In the genomic region with DNA sequence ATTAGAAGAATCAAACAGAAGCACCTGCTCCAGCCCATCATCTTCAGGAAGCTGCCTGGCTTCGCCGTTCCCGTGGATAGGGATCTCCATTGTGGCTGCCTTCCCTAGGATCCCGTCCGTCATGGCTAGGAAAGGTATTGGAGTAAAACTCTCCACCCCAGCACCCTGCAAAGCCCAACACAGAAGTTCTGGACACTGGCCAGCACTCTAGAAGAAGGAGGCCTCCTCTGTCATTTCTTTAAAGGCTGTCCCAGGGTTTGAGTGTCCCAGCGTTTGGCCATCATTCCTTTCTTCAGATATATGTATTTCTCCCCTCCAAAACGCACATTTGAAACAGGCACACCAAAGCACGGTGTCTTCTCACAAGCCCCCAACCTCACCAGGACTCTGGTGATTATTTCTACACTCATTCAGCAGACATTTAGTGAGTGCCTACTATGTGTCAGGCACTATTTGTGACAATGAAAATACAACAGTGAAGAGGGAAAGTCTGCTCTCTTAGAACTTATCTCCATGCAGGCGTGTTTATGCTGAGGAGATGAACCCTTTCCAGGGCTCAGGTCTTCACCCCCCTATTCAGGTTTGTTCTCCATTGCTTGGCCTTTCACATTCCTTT, we compare ENCODE assay signal across 8 cellular contexts. TPM values are rescaled to one million over a fixed set of nuclear protein-coding genes. Genes with fewer than 3 reads are reported as not detected.
A peak's percentile ranks its signal among the peaks of the same experiment; 100 is the strongest.
DNase-seq lines count a peak whose midpoint lies in the region; ATAC-seq, FAIRE-seq and TF ChIP-seq lines count a peak whose summit lies in the region.

No MANE protein-coding gene starts in this region.

- TF ChIP-seq EP300 in esophagus muscularis mucosa (IDR thresholded peaks at IDR 0.05) = no peak

- intact Hi-C loops in Calu3 (cut with micrococcal nuclease; ENCODE audit: unreplicated experiment) = loop anchor here (10.0 kb wide), 1 partner anchor 134 kb away; the partner anchor contains the start of genes TAF10 and TPP1
- intact Hi-C loops in esophagus muscularis mucosa (cut with DNase I) = no loop called here
- intact Hi-C loops in pancreas (cut with DNase I) = no loop called here

- peak overlapping the region; percentile 97 for H3K4me3 Mint-ChIP-seq in Calu3 (ENCODE audit: low read depth, unreplicated experiment)

- peaks cover 73% of the 10 kb centered on the region for H3K36me3 Mint-ChIP-seq in Calu3 (ENCODE audit: insufficient read depth, unreplicated experiment)

- H3K4me1 Mint-ChIP-seq in Calu3 (ENCODE audit: low read depth, unreplicated experiment) = peaks cover 34% of the 10 kb centered on the region

- TF ChIP-seq CTCF in Calu3 (IDR thresholded peaks at IDR 0.05; ENCODE audit: unreplicated experiment) (no peak), Peyer's patch (IDR thresholded peaks at IDR 0.05) (no peak), esophagus muscularis mucosa (IDR thresholded peaks at IDR 0.05) (no peak), pancreas (IDR thresholded peaks at IDR 0.05) (no peak)

- H3K4me3 ChIP-seq in Peyer's patch (peak overlapping the region; percentile 48 to 97 (median 69)), esophagus muscularis mucosa (peak overlapping the region; percentile 62 to 82 (median 77)), pancreas (peak overlapping the region; percentile 64 to 81 (median 77))

- H3K9me3 Mint-ChIP-seq in Calu3 (ENCODE audit: low read depth, unreplicated experiment) = no peaks in the 10 kb centered on the region

- H3K36me3 ChIP-seq in Peyer's patch (peaks cover 0 to 66% (median 0%) of the 10 kb centered on the region in 3 donors), esophagus muscularis mucosa (peaks cover 18 to 67% (median 58%) of the 10 kb centered on the region in 4 donors), pancreas (peaks cover 0 to 22% (median 14%) of the 10 kb centered on the region in 3 donors)

- H3K4me1 ChIP-seq in Peyer's patch (peaks cover 10 to 47% (median 13%) of the 10 kb centered on the region in 4 donors), esophagus muscularis mucosa (peaks cover 20 to 46% (median 34%) of the 10 kb centered on the region in 4 donors), pancreas (peaks cover 16 to 27% (median 24%) of the 10 kb centered on the region in 3 donors)

- CTCF ChIA-PET in Calu3 (lab: Charles Lee) = no interaction called here

- peak overlapping the region; percentile 92 for H3K27ac Mint-ChIP-seq in Calu3 (ENCODE audit: unreplicated experiment)

- no peaks in the 10 kb centered on the region for H3K27me3 Mint-ChIP-seq in Calu3 (ENCODE audit: unreplicated experiment)

- H3K9me3 ChIP-seq in Peyer's patch (no peaks in the 10 kb centered on the region), esophagus muscularis mucosa (no peaks in the 10 kb centered on the region), pancreas (no peaks in the 10 kb centered on the region)

- DNase-seq in Calu3 = no peak
- no peak for DNase-seq in Peyer's patch
- DNase-seq in esophagus muscularis mucosa (ENCODE audit: extremely low spot score) = no peak
- no peak for DNase-seq in pancreas
- no peak for DNase-seq in stimulated activated CD4-positive, alpha-beta T cell treated with anti-CD3 and anti-CD28 coated beads, Interleukin-15, amount 100 ng/mL, for 24 hours
- no peak for DNase-seq in NCI-H2227 treated with DMSO at 0.1 percent for 48 hours (lab: John Stamatoyannopoulos, UW)
- no peak for DNase-seq in stimulated activated naive CD4-positive, alpha-beta T cell treated with Interleukin-2 at 50 U/mL for 16 hours (lab: John Stamatoyannopoulos, UW)
- DNase-seq in anterior cingulate cortex (lab: John Stamatoyannopoulos, UW) = no peak

- H3K27me3 ChIP-seq in Peyer's patch (no peaks in the 10 kb centered on the region), esophagus muscularis mucosa (no peaks in the 10 kb centered on the region), pancreas (no peaks in the 10 kb centered on the region)

- WGBS in esophagus muscularis mucosa = 51% methylated on average over 9 of the region's 9 CpGs
- 21 to 26% methylated on average over 9 of the region's 9 CpGs for WGBS in pancreas, 2 donors

- no peak for FAIRE-seq in pancreas (lab: Jason Lieb, UNC)

- H3K27ac ChIP-seq in Peyer's patch = peak overlapping the region; percentile 76 to 99 (median 90)
- H3K27ac ChIP-seq in esophagus muscularis mucosa (replicated peaks in 1 of 4) = peak overlapping the region; percentile 91 to 92 (median 91)
- peak overlapping the region; percentile 87 to 94 (median 91) for H3K27ac ChIP-seq in pancreas

- TF ChIP-seq POLR2A in Peyer's patch (IDR thresholded peaks at IDR 0.05) = no peak
- no peak for TF ChIP-seq POLR2A in esophagus muscularis mucosa (IDR thresholded peaks at IDR 0.05; ENCODE audit: low read depth)

- ATAC-seq in pancreas = no peak

- TSS peak; percentile 47 for BruUV-seq in Calu3 (replicated peaks; lab: Mats Ljungman, UMichigan)

RNA-seq across cellular contexts. Expression of gene ARFIP2, which starts 0.7 kb away (rescaled TPM):
- total RNA-seq in Calu3 (2022) (72.2 and 74.9 TPM in 2 replicates), Peyer's patch (100 to 1,000 TPM; 104 to 140 (median 133) TPM), esophagus muscularis mucosa (10 to 100 TPM; 43.9 to 51.2 (median 48.6) TPM), pancreas (10 to 100 TPM; 30.5 to 44.9 (median 35.0) TPM)
- 10 to 100 TPM; 53.7 to 92.0 TPM for polyA plus RNA-seq in pancreas

RNA-seq across cellular contexts. Expression of gene TIMM10B, which starts 0.9 kb away (rescaled TPM):
- total RNA-seq in Calu3 (2022) (41.7 and 45.7 TPM in 2 replicates), Peyer's patch (10 to 100 TPM; 57.1 to 73.3 (median 66.6) TPM), esophagus muscularis mucosa (10 to 100 TPM; 41.1 to 45.1 (median 42.7) TPM), pancreas (10 to 100 TPM; 11.8 to 20.9 (median 16.1) TPM)
- 10 to 100 TPM in 1 of 2 donors, 1 to 10 TPM in 1; 8.2 to 19.4 TPM for polyA plus RNA-seq in pancreas

RNA-seq across cellular contexts. Expression of gene TRIM3, which starts 6.7 kb away (rescaled TPM):
- total RNA-seq in Calu3 (2022) (9.5 and 10.6 TPM in 2 replicates), Peyer's patch (100 to 1,000 TPM in 3 of 4 donors, 10 to 100 TPM in 1; 21.5 to 159 (median 123) TPM), esophagus muscularis mucosa (10 to 100 TPM; 26.6 to 47.6 (median 35.3) TPM), pancreas (10 to 100 TPM in 1 of 6 donors, 1 to 10 TPM in 5; 5.2 to 13.7 (median 6.8) TPM)
- 10 to 100 TPM; 16.5 to 30.8 TPM for polyA plus RNA-seq in pancreas

RNA-seq across cellular contexts. Expression of gene DNHD1, which starts 16.7 kb away (rescaled TPM):
- 41.2 and 41.8 TPM in 2 replicates for total RNA-seq in Calu3 (2022)
- 10 to 100 TPM; 23.5 to 64.4 (median 52.0) TPM for total RNA-seq in Peyer's patch
- total RNA-seq in esophagus muscularis mucosa = 10 to 100 TPM in 1 of 4 donors, 1 to 10 TPM in 3; 6.1 to 14.5 (median 7.0) TPM
- total RNA-seq in pancreas = 1 to 10 TPM; 1.9 to 4.3 (median 3.2) TPM
- 10 to 100 TPM in 1 of 2 donors, 1 to 10 TPM in 1; 9.5 to 11.2 TPM for polyA plus RNA-seq in pancreas

RNA-seq across cellular contexts. Expression of gene HPX, which starts 39.6 kb away (rescaled TPM):
- total RNA-seq in Calu3 (2022) = 0.45 and 11.0 TPM in 2 replicates
- 10 to 100 TPM in 1 of 4 donors, 1 to 10 TPM in 2, not detected in 1; 2.2 to 10.1 (median 5.3) TPM for total RNA-seq in Peyer's patch
- total RNA-seq in esophagus muscularis mucosa = 1 to 10 TPM in 1 of 4 donors, under 1 TPM in 3; 0.50 to 1.2 (median 0.69) TPM
- 1 to 10 TPM in 5 of 6 donors, under 1 TPM in 1; 0.91 to 4.1 (median 1.8) TPM for total RNA-seq in pancreas
- 1 to 10 TPM; 4.2 to 5.2 TPM for polyA plus RNA-seq in pancreas
